Comparison of ENCODE assay signal across 23 cellular contexts in the genomic region with DNA sequence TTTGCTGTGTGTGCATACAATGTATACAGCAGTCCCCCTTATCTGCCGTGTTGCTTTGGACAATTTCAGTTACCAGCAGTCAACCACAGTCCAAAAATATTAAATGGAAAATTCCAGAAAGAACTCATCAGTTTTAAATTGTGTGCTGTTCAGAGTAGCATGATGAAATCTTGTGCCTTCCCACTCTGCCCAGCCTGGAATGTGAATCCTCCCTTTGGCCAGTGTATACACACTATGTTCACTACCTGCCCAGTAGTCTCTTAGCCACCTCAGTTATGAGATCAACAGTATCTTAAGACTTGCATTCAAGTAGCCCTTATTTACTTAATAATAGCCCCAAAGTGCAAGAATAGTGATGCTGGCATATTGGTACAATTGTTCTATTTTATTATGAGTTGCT.
DNase-seq lines count a peak whose midpoint lies in the region; ATAC-seq, FAIRE-seq and TF ChIP-seq lines count a peak whose summit lies in the region.
"Had no signal": no experiment of that assay in that cellular context is flagged by ENCODE, and none has a peak within 500 bp of the region (broad histone marks: within the 10 kb centered on the region; RNA-seq: fewer than 3 reads in every experiment).

No MANE protein-coding gene starts in this region.

- no peak overlapping the region for H3K23ac ChIP-seq in trophoblast cell (ENCODE audit: low read length)

- H3K9me3 ChIP-seq in astrocyte (ENCODE audit: insufficient read depth, low read depth, low read length), result no peaks in the 10 kb centered on the region
- H3K9me3 ChIP-seq in trophoblast cell (ENCODE audit: insufficient read depth, low read depth, low read length), result no peaks in the 10 kb centered on the region
- H3K9me3 ChIP-seq: BE2C, MG63 had no signal

- peak; percentile 41 for FAIRE-seq in astrocyte (lab: Jason Lieb, UNC)
- FAIRE-seq: GM18507, RCC 7860 had no signal

- H3K79me1 ChIP-seq in trophoblast cell (ENCODE audit: low read length), result no peaks in the 10 kb centered on the region

- H3K36me3 ChIP-seq in astrocyte (ENCODE audit: insufficient read depth, low read length), result no peaks in the 10 kb centered on the region
- H3K36me3 ChIP-seq in trophoblast cell (ENCODE audit: control insufficient read depth in 1 of 2, insufficient read depth in 2 of 2, low read length in 2 of 2), result no peaks in the 10 kb centered on the region
- H3K36me3 ChIP-seq: BE2C, MG63 had no signal

- no peak overlapping the region for H3K4me3 Mint-ChIP-seq in astrocyte (ENCODE audit: unreplicated experiment)
- H3K4me3 Mint-ChIP-seq: CD4-positive, CD25-positive, alpha-beta regulatory T cell had no signal

- H3K36me3 Mint-ChIP-seq in astrocyte (ENCODE audit: low read depth, unreplicated experiment), result peaks cover 4% of the 10 kb centered on the region
- H3K36me3 Mint-ChIP-seq: CD4-positive, CD25-positive, alpha-beta regulatory T cell had no signal

- H3K4me3 ChIP-seq in astrocyte (ENCODE audit: insufficient read depth, low read depth, low read length), result no peak overlapping the region
- no peak overlapping the region for H3K4me3 ChIP-seq in fibroblast of pulmonary artery (replicated peaks; ENCODE audit: low read depth, low read length)
- H3K4me3 ChIP-seq in trophoblast cell (ENCODE audit: low read depth, low read length), result no peak overlapping the region
- H3K4me3 ChIP-seq: MG63 had no signal

- no peak overlapping the region for H4K8ac ChIP-seq in trophoblast cell (ENCODE audit: low read depth, low read length)

- no peak overlapping the region for H2BK5ac ChIP-seq in trophoblast cell (ENCODE audit: low read depth, low read length, poor library complexity)

- no peak overlapping the region for H3K4ac ChIP-seq in trophoblast cell (ENCODE audit: low read depth, low read length)

- H3K27me3 ChIP-seq in astrocyte (ENCODE audit: insufficient read depth, low read length), result no peaks in the 10 kb centered on the region
- H3K27me3 ChIP-seq in trophoblast cell (ENCODE audit: insufficient read depth, low read length), result no peaks in the 10 kb centered on the region
- H3K27me3 ChIP-seq: BE2C, MG63 had no signal

- H3K18ac ChIP-seq in trophoblast cell (ENCODE audit: low read length), result no peak overlapping the region

- peaks cover 2% of the 10 kb centered on the region for H3K9me3 Mint-ChIP-seq in astrocyte (ENCODE audit: unreplicated experiment)

- no peak overlapping the region for H2BK12ac ChIP-seq in trophoblast cell (ENCODE audit: low read length)

- peak; percentile 58 for ATAC-seq in omental fat pad (ENCODE audit: low FRiP score)

- no peak overlapping the region for H3K27ac Mint-ChIP-seq in astrocyte (ENCODE audit: unreplicated experiment)
- H3K27ac Mint-ChIP-seq: CD4-positive, CD25-positive, alpha-beta regulatory T cell had no signal

- H4K91ac ChIP-seq in trophoblast cell (ENCODE audit: low read depth, low read length), result no peak overlapping the region

- H3K9ac ChIP-seq in astrocyte (ENCODE audit: low read length) (no peak overlapping the region), trophoblast cell (ENCODE audit: low read length) (no peak overlapping the region)

- WGBS in trophoblast cell (ENCODE audit: extremely low coverage, insufficient coverage, insufficient read length), result no CpG with 5 or more reads among the region's 1 CpG

- no peak overlapping the region for H2BK120ac ChIP-seq in trophoblast cell (ENCODE audit: insufficient read depth, low read length, poor library complexity)

- H2AK5ac ChIP-seq in trophoblast cell (ENCODE audit: low read length), result no peak overlapping the region

- H4K20me1 ChIP-seq in astrocyte (ENCODE audit: insufficient read depth, low read length), result no peaks in the 10 kb centered on the region

- H3K27ac ChIP-seq in astrocyte (ENCODE audit: low read depth, low read length), result no peak overlapping the region
- no peak overlapping the region for H3K27ac ChIP-seq in trophoblast cell (ENCODE audit: low read depth, low read length)
- H3K27ac ChIP-seq: HL-60 had no signal

- H2AFZ ChIP-seq in astrocyte (ENCODE audit: low read depth, low read length) (no peak overlapping the region), trophoblast cell (ENCODE audit: insufficient read depth, low read length, poor library complexity) (no peak overlapping the region)

- peaks cover 3% of the 10 kb centered on the region for H3K27me3 Mint-ChIP-seq in astrocyte (ENCODE audit: low read depth, unreplicated experiment)

- no peak overlapping the region for H4K12ac ChIP-seq in trophoblast cell (ENCODE audit: low read depth, low read length)

- H3K4me1 ChIP-seq in astrocyte (ENCODE audit: insufficient read depth, low read length), result peaks cover 8% of the 10 kb centered on the region
- peaks cover 0 to 7% of the 10 kb centered on the region in 2 experiments for H3K4me1 ChIP-seq in trophoblast cell (ENCODE audit: control insufficient read depth in 1 of 2, insufficient read depth in 2 of 2, low read length in 2 of 2)
- H3K4me1 ChIP-seq: BE2C had no signal

- no peak overlapping the region for H3K14ac ChIP-seq in trophoblast cell (ENCODE audit: low read length)

- H3K4me2 ChIP-seq in astrocyte (ENCODE audit: low read length), result no peak overlapping the region
- H3K4me2 ChIP-seq in trophoblast cell (ENCODE audit: low read length), result no peak overlapping the region

- peaks cover 8% of the 10 kb centered on the region for H3K4me1 Mint-ChIP-seq in astrocyte (ENCODE audit: low read depth, unreplicated experiment)
- H3K4me1 Mint-ChIP-seq: CD4-positive, CD25-positive, alpha-beta regulatory T cell had no signal

- no peak for TF ChIP-seq CTCF in astrocyte (IDR thresholded peaks at IDR 0.05; ENCODE audit: insufficient read depth, low read depth, low read length)
- no peak for TF ChIP-seq CTCF in fibroblast of pulmonary artery (IDR thresholded peaks at IDR 0.05; ENCODE audit: low read length, missing control alignments)
- no peak for TF ChIP-seq CTCF in omental fat pad (IDR thresholded peaks at IDR 0.05)

- H3K79me2 ChIP-seq in astrocyte (ENCODE audit: insufficient read depth, low read length) (no peaks in the 10 kb centered on the region), trophoblast cell (ENCODE audit: control insufficient read depth, insufficient read depth, low read length, poor library complexity) (no peaks in the 10 kb centered on the region)

- DNase-seq in GM03348 (ENCODE audit: low spot score) (peak; percentile 24), astrocyte (ENCODE audit: low read depth) (no peak), fibroblast of pulmonary artery (ENCODE audit: low read depth) (peak; percentile 20), omental fat pad (ENCODE audit: low spot score) (no peak), SKM-1 treated with dmso at 0.1 percent for 144 hours (lab: John Stamatoyannopoulos, UW; ENCODE audit: unreplicated experiment) (no peak), trophoblast cell (no peak), NCI-H446 (lab: John Stamatoyannopoulos, UW) (no peak), amygdala (lab: John Stamatoyannopoulos, UW) (no peak)
- DNase-seq: BE2C; CD4-positive, CD25-positive, alpha-beta regulatory T cell; COR-L47; GDM1; Karpas-422; MG63; NCI-H1092; NCI-H2081; NCI-H510A; NCI-H748 treated with DMSO at 0.1 percent for 48 hours; NK-92 treated with Interleukin-12 subunit alpha and Interleukin-12 subunit beta, amount 100 ng/mL, for 24 hours; Right ventricle myocardium superior had no signal

Comparison
In these comparisons a context has a peak if more than half of its experiments do, and no peak if none do; other contexts are left out.
1. DNase-seq: peak in GM03348 (single experiment) and fibroblast of pulmonary artery (single experiment); none in astrocyte (single experiment), omental fat pad (single experiment), SKM-1 treated with dmso at 0.1 percent for 144 hours (single experiment), trophoblast cell (0 of 2), NCI-H446 (0 of 2) and amygdala (0 of 56).